Comparison of ENCODE assay signal across 23 cellular contexts in genomic region chr17:40694584-40694983, GRCh38. TPM values are rescaled to one million over a fixed set of nuclear protein-coding genes. Genes with fewer than 3 reads are reported as not detected.
"Had no signal": no experiment of that assay in that cellular context is flagged by ENCODE, and none has a peak within 500 bp of the region (broad histone marks: within the 10 kb centered on the region; RNA-seq: fewer than 3 reads in every experiment).

No MANE protein-coding gene starts in this region.

- H3K27me3 ChIP-seq: ovary, uterus had no signal

- H3K4me1 ChIP-seq: uterus had no signal

- H3K36me3 Mint-ChIP-seq: activated CD4-positive, alpha-beta memory T cell treated with anti-CD3 and anti-CD28 coated beads for 36 hours; activated CD8-positive, alpha-beta memory T cell treated with anti-CD3 and anti-CD28 coated beads, Interleukin-2, amount 10 ng/mL, durations not matched to agents 7 days and 5 days; activated naive CD8-positive, alpha-beta T cell; stimulated activated memory B cell treated with anti-CD40 and anti-IgM and Interleukin-4, amounts not matched to agents 10 μg/mL and 1 μg/mL and 100 μg/mL, for 72 hours had no signal

- H3K4me1 Mint-ChIP-seq: activated B cell treated with CpG ODN at 0.5 μM for 24 hours; activated CD8-positive, alpha-beta memory T cell treated with anti-CD3 and anti-CD28 coated beads, Interleukin-2, amount 10 ng/mL, durations not matched to agents 7 days and 5 days; stimulated activated memory B cell treated with anti-CD40 and anti-IgM and Interleukin-4, amounts not matched to agents 10 μg/mL and 1 μg/mL and 100 μg/mL, for 72 hours had no signal

- H3K27ac Mint-ChIP-seq: activated B cell treated with CpG ODN at 0.5 μM for 24 hours; activated CD4-positive, alpha-beta memory T cell treated with anti-CD3 and anti-CD28 coated beads for 36 hours; activated CD8-positive, alpha-beta memory T cell treated with anti-CD3 and anti-CD28 coated beads, Interleukin-2, amount 10 ng/mL, durations not matched to agents 7 days and 5 days; activated naive CD8-positive, alpha-beta T cell; stimulated activated memory B cell treated with anti-CD40 and anti-IgM and Interleukin-4, amounts not matched to agents 10 μg/mL and 1 μg/mL and 100 μg/mL, for 72 hours had no signal

- H3K27ac ChIP-seq: ovary, thoracic aorta, uterus had no signal

- H3K4me3 ChIP-seq: lung, ovary, smooth muscle cell, thoracic aorta, uterus had no signal

- H3K9me3 ChIP-seq: ovary, thoracic aorta, uterus had no signal

- H3K4me3 Mint-ChIP-seq: activated B cell treated with CpG ODN at 0.5 μM for 24 hours; activated CD4-positive, alpha-beta memory T cell treated with anti-CD3 and anti-CD28 coated beads for 36 hours; activated CD8-positive, alpha-beta memory T cell treated with anti-CD3 and anti-CD28 coated beads, Interleukin-2, amount 10 ng/mL, durations not matched to agents 7 days and 5 days; activated naive CD8-positive, alpha-beta T cell; stimulated activated memory B cell treated with anti-CD40 and anti-IgM and Interleukin-4, amounts not matched to agents 10 μg/mL and 1 μg/mL and 100 μg/mL, for 72 hours had no signal

- H3K9me3 Mint-ChIP-seq: activated B cell treated with CpG ODN at 0.5 μM for 24 hours; activated CD4-positive, alpha-beta memory T cell treated with anti-CD3 and anti-CD28 coated beads for 36 hours; stimulated activated memory B cell treated with anti-CD40 and anti-IgM and Interleukin-4, amounts not matched to agents 10 μg/mL and 1 μg/mL and 100 μg/mL, for 72 hours had no signal

- ATAC-seq: activated CD8-positive, alpha-beta memory T cell treated with anti-CD3 and anti-CD28 coated beads, Interleukin-2, amount 10 ng/mL, durations not matched to agents 7 days and 5 days; left cardiac atrium; sciatic nerve; stimulated activated memory B cell treated with anti-CD40 and anti-IgM and Interleukin-4, amounts not matched to agents 10 μg/mL and 1 μg/mL and 100 μg/mL, for 72 hours had no signal

- H3K36me3 ChIP-seq: ovary, thoracic aorta, uterus had no signal

- H3K4me2 ChIP-seq: smooth muscle cell had no signal

- DNase-seq: activated B cell treated with CpG ODN at 0.5 μM for 24 hours; activated CD4-positive, alpha-beta memory T cell treated with anti-CD3 and anti-CD28 coated beads for 36 hours; activated CD4-positive, alpha-beta T cell treated with anti-CD3 and anti-CD28 coated beads for 4 hours; activated CD8-positive, alpha-beta memory T cell treated with anti-CD3 and anti-CD28 coated beads, Interleukin-2, amount 10 ng/mL, durations not matched to agents 7 days and 5 days; effector CD4-positive, alpha-beta T cell; foreskin fibroblast; left cardiac atrium; midbrain; ovary; stimulated activated CD4-positive, alpha-beta T cell treated with anti-CD3 and anti-CD28 coated beads, Interleukin-4, amount 100 ng/mL, for 4 hours; uterus had no signal

RNA-seq across cellular contexts. Expression of gene KRT24, which starts 9.0 kb away (rescaled TPM):
- total RNA-seq: activated B cell treated with CpG ODN at 0.5 μM for 24 hours; activated CD4-positive, alpha-beta memory T cell treated with anti-CD3 and anti-CD28 coated beads for 36 hours; activated CD8-positive, alpha-beta memory T cell treated with anti-CD3 and anti-CD28 coated beads, Interleukin-2, amount 10 ng/mL, durations not matched to agents 7 days and 5 days; cerebellum; endothelial cell of umbilical vein; glomerular endothelial cell; left cardiac atrium; lung; myocyte; ovary; smooth muscle cell; T-helper 2 cell treated with Interferon-gamma antibody and Interleukin-4, amounts not matched to agents 100 ng/mL and 5 ng/mL, for 36 hours; thoracic aorta; uterus had no signal
- polyA plus RNA-seq: endothelial cell of umbilical vein, ovary, smooth muscle cell had no signal

RNA-seq across cellular contexts. Expression of gene KRT222, which starts 29.6 kb away (rescaled TPM):
- total RNA-seq: activated B cell treated with CpG ODN at 0.5 μM for 24 hours; activated CD4-positive, alpha-beta memory T cell treated with anti-CD3 and anti-CD28 coated beads for 36 hours; activated CD8-positive, alpha-beta memory T cell treated with anti-CD3 and anti-CD28 coated beads, Interleukin-2, amount 10 ng/mL, durations not matched to agents 7 days and 5 days; bronchial epithelial cell; endothelial cell of umbilical vein; glomerular endothelial cell; myocyte; smooth muscle cell; T-helper 2 cell treated with Interferon-gamma antibody and Interleukin-4, amounts not matched to agents 100 ng/mL and 5 ng/mL, for 36 hours had no signal
- polyA plus RNA-seq: endothelial cell of umbilical vein, smooth muscle cell had no signal
